Comparison of ENCODE assay signal across 1 cellular context in genomic region chr9:127578952-127579853, GRCh38.
TF ChIP-seq lines count a peak whose summit lies in the region.

No MANE protein-coding gene starts in this region.

TF ChIP-seq in HepG2, 621 proteins besides CTCF, POLR2A, EP300 and RAD21 (continued from another document and continues in another):
- TF ChIP-seq ATF2 (CRISPR knock-in tag; IDR thresholded peaks at IDR 0.05) (no peak), ATM (IDR thresholded peaks at IDR 0.05; ENCODE audit: borderline replicate concordance) (no peak), ZNF720 (CRISPR knock-in tag; IDR thresholded peaks at IDR 0.05) (no peak), SMAD3 (CRISPR knock-in tag; IDR thresholded peaks at IDR 0.05) (no peak), FOXP1 (IDR thresholded peaks at IDR 0.05) (no peak), FOXP1 (CRISPR knock-in tag; IDR thresholded peaks at IDR 0.05) (no peak), MXD3 (CRISPR knock-in tag; IDR thresholded peaks at IDR 0.05) (peak; percentile 72), ZNF572 (CRISPR knock-in tag; IDR thresholded peaks at IDR 0.05) (peak; percentile 79; the same call in 1 of the 2 replicates), ZMYM3 (CRISPR knock-in tag; IDR thresholded peaks at IDR 0.05) (peak; percentile 78), ZUFSP (CRISPR knock-in tag; IDR thresholded peaks at IDR 0.05; ENCODE audit: borderline replicate concordance) (no peak), ZMAT3 (CRISPR knock-in tag; conservative IDR thresholded peaks at IDR 0.05) (0 out of 2 replicates have a peak, but pooled peaks have one; percentile 30), SALL2 (CRISPR knock-in tag; IDR thresholded peaks at IDR 0.05) (no peak), ZHX1 (CRISPR knock-in tag; IDR thresholded peaks at IDR 0.05; ENCODE audit: low read depth) (no peak), ZNF232 (CRISPR knock-in tag; IDR thresholded peaks at IDR 0.05; ENCODE audit: borderline replicate concordance) (0 out of 2 replicates have a peak, but pooled peaks have one; percentile 23), ZSCAN5A (CRISPR knock-in tag; IDR thresholded peaks at IDR 0.05; ENCODE audit: borderline replicate concordance) (no peak), ZMAT5 (CRISPR knock-in tag; IDR thresholded peaks at IDR 0.05; ENCODE audit: borderline replicate concordance, low read depth) (no peak), ZNF513 (CRISPR knock-in tag; conservative IDR thresholded peaks at IDR 0.05) (no peak), RCOR2 (CRISPR knock-in tag; IDR thresholded peaks at IDR 0.05) (peak; percentile 37; the same call in 1 of the 2 replicates), MNT (IDR thresholded peaks at IDR 0.05) (no peak), ZNF646 (CRISPR knock-in tag; IDR thresholded peaks at IDR 0.05) (no peak), ZBTB37 (CRISPR knock-in tag; IDR thresholded peaks at IDR 0.05) (no peak), RNF2 (conservative IDR thresholded peaks at IDR 0.05; ENCODE audit: low read depth) (no peak), FOXP4 (CRISPR knock-in tag; IDR thresholded peaks at IDR 0.05) (peak; percentile 66), ZNF550 (CRISPR knock-in tag; IDR thresholded peaks at IDR 0.05; ENCODE audit: borderline replicate concordance) (no peak), CEBPZ (IDR thresholded peaks at IDR 0.05; ENCODE audit: low read length) (no peak), HOXA3 (CRISPR knock-in tag; IDR thresholded peaks at IDR 0.05) (peak; percentile 78)
